11 cellular contexts compared by ENCODE assay signal in the genomic region with DNA sequence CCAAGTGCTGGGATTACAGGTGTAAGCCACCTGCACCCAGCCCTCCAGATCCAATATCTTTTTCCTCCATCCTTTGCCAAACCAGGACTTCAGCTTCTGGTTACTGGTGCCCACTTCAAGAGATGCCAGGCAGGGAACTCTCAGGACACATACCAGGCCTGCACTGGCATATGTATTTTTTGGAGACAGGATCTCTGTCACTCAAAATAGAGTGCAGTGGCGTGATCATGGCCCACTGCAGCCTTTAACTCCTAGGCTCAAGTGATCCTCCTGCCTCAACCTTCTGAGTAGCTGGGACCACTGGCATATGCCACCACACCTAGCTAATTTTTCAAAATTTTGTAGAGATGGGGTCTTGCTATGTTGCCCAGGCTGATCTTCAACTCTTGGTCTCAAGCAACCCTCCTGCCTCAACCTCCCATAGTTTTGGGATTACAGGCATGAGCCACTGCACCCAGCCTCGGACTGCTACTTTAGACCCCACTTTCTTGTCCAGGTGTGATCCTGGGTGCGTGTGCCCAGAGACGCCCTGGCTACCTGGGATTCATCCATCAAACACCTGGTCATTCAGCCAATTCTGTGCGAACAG. TPM values are rescaled to one million over a fixed set of nuclear protein-coding genes. Genes with fewer than 3 reads are reported as not detected.
DNase-seq lines count a peak whose midpoint lies in the region; ATAC-seq and TF ChIP-seq lines count a peak whose summit lies in the region.
"Had no signal": no experiment of that assay in that cellular context is flagged by ENCODE, and none has a peak within 500 bp of the region (broad histone marks: within the 10 kb centered on the region; RNA-seq: fewer than 3 reads in every experiment).

No MANE protein-coding gene starts in this region.

- H2BK12ac ChIP-seq in neuronal stem cell (ENCODE audit: low read length): no peak overlapping the region

- no peak overlapping the region for H4K8ac ChIP-seq in neuronal stem cell (ENCODE audit: low read depth, low read length)

- H3K27ac ChIP-seq in angular gyrus (ENCODE audit: low read depth, low read length) (peak overlapping the region; percentile 4), liver (ENCODE audit: low read depth in 1 of 2, low read length in 2 of 2) (peak overlapping the region; percentile 84 to 93), suprapubic skin (peak overlapping the region; percentile 4), neuronal stem cell (replicated peaks; ENCODE audit: low read length) (no peak overlapping the region)
- H3K27ac ChIP-seq: SK-N-MC, VCaP had no signal

- POLR2A ChIA-PET in activated CD8-positive, alpha-beta T cell treated with anti-CD3 and anti-CD28 coated beads for 36 hours (lab: Charles Lee): no interaction called here
- POLR2A ChIA-PET in activated CD8-positive, alpha-beta T cell treated with anti-CD3 and anti-CD28 coated beads, Interleukin-2, amount 10 ng/mL, durations not matched to agents 7 days and 5 days (lab: Charles Lee): no interaction called here
- POLR2A ChIA-PET in HEK293T (lab: Yijun Ruan, JAX): no interaction called here

- no peaks in the 10 kb centered on the region for H3K9me3 Mint-ChIP-seq in activated CD8-positive, alpha-beta T cell treated with anti-CD3 and anti-CD28 coated beads for 36 hours
- H3K9me3 Mint-ChIP-seq in activated CD8-positive, alpha-beta T cell treated with anti-CD3 and anti-CD28 coated beads, Interleukin-2, amount 10 ng/mL, durations not matched to agents 7 days and 5 days (ENCODE audit: insufficient read depth): no peaks in the 10 kb centered on the region

- H3K27me3 ChIP-seq in liver (ENCODE audit: control insufficient read depth in 4 of 4, insufficient read depth in 4 of 4, low read length in 3 of 4): no peaks in the 10 kb centered on the region
- H3K27me3 ChIP-seq in suprapubic skin: no peaks in the 10 kb centered on the region
- no peaks in the 10 kb centered on the region for H3K27me3 ChIP-seq in neuronal stem cell (ENCODE audit: control insufficient read depth in 3 of 3, insufficient read depth in 3 of 3, low read depth in 1 of 3, low read length in 3 of 3)

- TF ChIP-seq POLR2A in suprapubic skin (IDR thresholded peaks at IDR 0.05): no peak

- H4K91ac ChIP-seq in neuronal stem cell (ENCODE audit: low read depth, low read length, poor library complexity): no peak overlapping the region

- no peak overlapping the region for H2BK15ac ChIP-seq in neuronal stem cell (ENCODE audit: low read length)

- H3K4me2 ChIP-seq in neuronal stem cell (ENCODE audit: insufficient read depth, low read length, poor library complexity, severe bottlenecking): no peak overlapping the region

- H3K14ac ChIP-seq in neuronal stem cell (ENCODE audit: low read length): no peak overlapping the region

- H3K36me3 ChIP-seq in liver (ENCODE audit: control insufficient read depth in 4 of 4, insufficient read depth in 3 of 4, low read depth in 1 of 4, low read length in 3 of 4) (no peaks in the 10 kb centered on the region), suprapubic skin (no peaks in the 10 kb centered on the region), neuronal stem cell (replicated peaks in 1 of 2; ENCODE audit: control insufficient read depth in 2 of 2, insufficient read depth in 2 of 2, low read length in 2 of 2) (no peaks in the 10 kb centered on the region)

- H3K79me1 ChIP-seq in neuronal stem cell (ENCODE audit: low read depth, low read length): peaks cover 1% of the 10 kb centered on the region

- H2AK5ac ChIP-seq in neuronal stem cell (ENCODE audit: low read depth, low read length): no peak overlapping the region

- no peak for TF ChIP-seq EP300 in suprapubic skin (IDR thresholded peaks at IDR 0.05)

- H3K4ac ChIP-seq in neuronal stem cell (ENCODE audit: low read length): no peak overlapping the region

- TF ChIP-seq CTCF in activated CD8-positive, alpha-beta T cell treated with anti-CD3 and anti-CD28 coated beads for 36 hours (IDR thresholded peaks at IDR 0.05): no peak
- TF ChIP-seq CTCF in liver (IDR thresholded peaks at IDR 0.05; ENCODE audit: low read depth, low read length, missing input control) (no peak), suprapubic skin (IDR thresholded peaks at IDR 0.05) (no peak)

- peaks cover 2% of the 10 kb centered on the region for H3K36me3 Mint-ChIP-seq in activated CD8-positive, alpha-beta T cell treated with anti-CD3 and anti-CD28 coated beads for 36 hours (ENCODE audit: low read depth)
- no peaks in the 10 kb centered on the region for H3K36me3 Mint-ChIP-seq in activated CD8-positive, alpha-beta T cell treated with anti-CD3 and anti-CD28 coated beads, Interleukin-2, amount 10 ng/mL, durations not matched to agents 7 days and 5 days (ENCODE audit: low read depth)

- H3K23ac ChIP-seq in neuronal stem cell (ENCODE audit: low read depth, low read length, poor library complexity): no peak overlapping the region

- intact Hi-C loops in activated CD8-positive, alpha-beta T cell treated with anti-CD3 and anti-CD28 coated beads for 36 hours (cut with micrococcal nuclease): no loop called here

- H2BK120ac ChIP-seq in neuronal stem cell (ENCODE audit: low read depth, low read length): no peak overlapping the region

- no peak overlapping the region for H2AFZ ChIP-seq in neuronal stem cell (ENCODE audit: low read length)

- no peak overlapping the region for H2BK5ac ChIP-seq in neuronal stem cell (ENCODE audit: low read length)

- H3K4me1 Mint-ChIP-seq in activated CD8-positive, alpha-beta T cell treated with anti-CD3 and anti-CD28 coated beads for 36 hours (ENCODE audit: low read depth): peaks cover 50% of the 10 kb centered on the region
- H3K4me1 Mint-ChIP-seq in activated CD8-positive, alpha-beta T cell treated with anti-CD3 and anti-CD28 coated beads, Interleukin-2, amount 10 ng/mL, durations not matched to agents 7 days and 5 days (ENCODE audit: low read depth): peaks cover 7% of the 10 kb centered on the region

- H3K4me1 ChIP-seq in liver (ENCODE audit: control insufficient read depth in 4 of 4, insufficient read depth in 4 of 4, low read length in 3 of 4) (peaks cover 7 to 24% (median 16%) of the 10 kb centered on the region in 4 donors), suprapubic skin (peaks cover 25% of the 10 kb centered on the region), neuronal stem cell (ENCODE audit: control insufficient read depth in 2 of 2, insufficient read depth in 1 of 2, low read depth in 1 of 2, low read length in 2 of 2) (peaks cover 0 to 11% of the 10 kb centered on the region in 2 donors)

- no peak for TF ChIP-seq RAD21 in liver (IDR thresholded peaks at IDR 0.05)

- H3K4me3 ChIP-seq in liver (ENCODE audit: low read depth in 1 of 3, low read length in 3 of 3): no peak overlapping the region
- H3K4me3 ChIP-seq in suprapubic skin: no peak overlapping the region
- H3K4me3 ChIP-seq in neuronal stem cell (ENCODE audit: low read length in 2 of 2): no peak overlapping the region
- H3K4me3 ChIP-seq: SK-N-MC had no signal

- peak overlapping the region in 1 of 2 donors; percentile 24 for H3K9ac ChIP-seq in liver (ENCODE audit: low read depth in 1 of 2, low read length in 2 of 2)
- H3K9ac ChIP-seq in neuronal stem cell (ENCODE audit: low read depth, low read length, poor library complexity): no peak overlapping the region

- H3K27ac Mint-ChIP-seq in activated CD8-positive, alpha-beta T cell treated with anti-CD3 and anti-CD28 coated beads for 36 hours: peak overlapping the region; percentile 91
- H3K27ac Mint-ChIP-seq in activated CD8-positive, alpha-beta T cell treated with anti-CD3 and anti-CD28 coated beads, Interleukin-2, amount 10 ng/mL, durations not matched to agents 7 days and 5 days: no peak overlapping the region

- CTCF ChIA-PET in activated CD8-positive, alpha-beta T cell treated with anti-CD3 and anti-CD28 coated beads for 36 hours (lab: Charles Lee): no interaction called here
- CTCF ChIA-PET in activated CD8-positive, alpha-beta T cell treated with anti-CD3 and anti-CD28 coated beads, Interleukin-2, amount 10 ng/mL, durations not matched to agents 7 days and 5 days (lab: Charles Lee): no interaction called here
- CTCF ChIA-PET in HEK293T (lab: Yijun Ruan, JAX): no interaction called here

- WGBS in liver: 98% methylated on average over 5 of the region's 5 CpGs
- WGBS in suprapubic skin: 98% methylated on average over 5 of the region's 5 CpGs
- no CpG with 5 or more reads among the region's 5 CpGs for WGBS in neuronal stem cell (ENCODE audit: extremely low coverage in 2 of 2, insufficient read length in 2 of 2, insufficient replicate concordance in 1 of 2), 2 donors

- no peak overlapping the region for H3K4me3 Mint-ChIP-seq in activated CD8-positive, alpha-beta T cell treated with anti-CD3 and anti-CD28 coated beads for 36 hours
- no peak overlapping the region for H3K4me3 Mint-ChIP-seq in activated CD8-positive, alpha-beta T cell treated with anti-CD3 and anti-CD28 coated beads, Interleukin-2, amount 10 ng/mL, durations not matched to agents 7 days and 5 days

- H3K18ac ChIP-seq in neuronal stem cell (ENCODE audit: low read length): no peak overlapping the region

- no peak for DNase-seq in activated CD8-positive, alpha-beta T cell treated with anti-CD3 and anti-CD28 coated beads for 36 hours
- no peak for DNase-seq in activated CD8-positive, alpha-beta T cell treated with anti-CD3 and anti-CD28 coated beads, Interleukin-2, amount 10 ng/mL, durations not matched to agents 7 days and 5 days
- DNase-seq in suprapubic skin (ENCODE audit: low spot score in 2 of 2) (peak in 1 of 2 donors; percentile 29), neuronal stem cell (ENCODE audit: low spot score) (no peak), HEK293T (ENCODE audit: extremely low spot score) (no peak)
- DNase-seq: NCI-H1092 had no signal

- H3K9me3 ChIP-seq in liver (ENCODE audit: control insufficient read depth in 4 of 4, low read length in 3 of 4) (no peaks in the 10 kb centered on the region), suprapubic skin (no peaks in the 10 kb centered on the region), neuronal stem cell (replicated peaks in 1 of 2; ENCODE audit: control insufficient read depth in 2 of 2, insufficient read depth in 1 of 2, low read depth in 1 of 2, low read length in 2 of 2) (no peaks in the 10 kb centered on the region)

- no peaks in the 10 kb centered on the region for H3K27me3 Mint-ChIP-seq in activated CD8-positive, alpha-beta T cell treated with anti-CD3 and anti-CD28 coated beads for 36 hours
- no peaks in the 10 kb centered on the region for H3K27me3 Mint-ChIP-seq in activated CD8-positive, alpha-beta T cell treated with anti-CD3 and anti-CD28 coated beads, Interleukin-2, amount 10 ng/mL, durations not matched to agents 7 days and 5 days (ENCODE audit: low read depth)

- no peak for ATAC-seq in activated CD8-positive, alpha-beta T cell treated with anti-CD3 and anti-CD28 coated beads for 36 hours
- ATAC-seq in activated CD8-positive, alpha-beta T cell treated with anti-CD3 and anti-CD28 coated beads, Interleukin-2, amount 10 ng/mL, durations not matched to agents 7 days and 5 days: no peak
- no peak for ATAC-seq in HG02840 (IDR thresholded peaks at IDR 0.05; ENCODE audit: low FRiP score, unreplicated experiment)

RNA-seq across cellular contexts. Expression of a gene that starts 55.8 kb away (rescaled TPM):
- total RNA-seq in activated CD8-positive, alpha-beta T cell treated with anti-CD3 and anti-CD28 coated beads for 36 hours: 10 to 100 TPM; 14.0 to 14.1 TPM
- total RNA-seq in activated CD8-positive, alpha-beta T cell treated with anti-CD3 and anti-CD28 coated beads, Interleukin-2, amount 10 ng/mL, durations not matched to agents 7 days and 5 days: 1 to 10 TPM; 1.6 to 4.3 TPM
- total RNA-seq in liver (10 to 100 TPM in 1 of 2 donors, 1 to 10 TPM in 1; 5.6 to 33.3 TPM), suprapubic skin (10 to 100 TPM in 3 of 4 donors, 1 to 10 TPM in 1; 5.5 to 31.4 (median 17.9) TPM)
- 1 to 10 TPM; 8.3 to 9.7 TPM for polyA plus RNA-seq in liver
- polyA plus RNA-seq in neuronal stem cell (2013, experiment 1 of 2): 41.0 TPM
- 42.0 TPM for polyA plus RNA-seq in neuronal stem cell (2013, experiment 2 of 2)
